10 cellular contexts compared by ENCODE assay signal in genomic region chr1:199954701-199955100, GRCh38.
DNase-seq lines count a peak whose midpoint lies in the region; ATAC-seq and TF ChIP-seq lines count a peak whose summit lies in the region.
"Had no signal": no experiment of that assay in that cellular context is flagged by ENCODE, and none has a peak within 500 bp of the region (broad histone marks: within the 10 kb centered on the region; RNA-seq: fewer than 3 reads in every experiment).

No MANE protein-coding gene starts in this region.

- no peaks in the 10 kb centered on the region for H3K9me3 ChIP-seq in A673 (ENCODE audit: low read depth, low read length, poor library complexity, severe bottlenecking)
- H3K9me3 ChIP-seq in Peyer's patch, result no peaks in the 10 kb centered on the region
- no peaks in the 10 kb centered on the region for H3K9me3 ChIP-seq in uterus

- H3K36me3 ChIP-seq in A673 (ENCODE audit: insufficient read depth, low read length, poor library complexity, severe bottlenecking) (no peaks in the 10 kb centered on the region), Peyer's patch (no peaks in the 10 kb centered on the region), uterus (no peaks in the 10 kb centered on the region)

- H3K4me1 ChIP-seq in A673 (ENCODE audit: insufficient read depth, low read length, poor library complexity, severe bottlenecking) (no peaks in the 10 kb centered on the region), Peyer's patch (no peaks in the 10 kb centered on the region), uterus (no peaks in the 10 kb centered on the region)

- BruUV-seq in A673 (replicated peaks; lab: Mats Ljungman, UMichigan), result no TSS peak

- no peaks in the 10 kb centered on the region for H3K27me3 ChIP-seq in A673 (replicated peaks; ENCODE audit: insufficient read depth, low read depth, low read length, poor library complexity)
- H3K27me3 ChIP-seq in Peyer's patch, result no peaks in the 10 kb centered on the region
- no peaks in the 10 kb centered on the region for H3K27me3 ChIP-seq in uterus

- H3K4me3 ChIP-seq in A673 (ENCODE audit: low read depth, low read length, poor library complexity, severe bottlenecking), result no peak overlapping the region
- no peak overlapping the region for H3K4me3 ChIP-seq in Peyer's patch
- no peak overlapping the region for H3K4me3 ChIP-seq in foreskin fibroblast (ENCODE audit: low read depth in 1 of 2, low read length in 2 of 2)
- no peak overlapping the region for H3K4me3 ChIP-seq in uterus

- TF ChIP-seq CTCF in A673 (conservative IDR thresholded peaks at IDR 0.05; ENCODE audit: low read depth, low read length) (peak; percentile 53), GM12873 (IDR thresholded peaks at IDR 0.05; ENCODE audit: insufficient read depth, low read depth, low read length, missing control alignments) (peak; percentile 59), Peyer's patch (IDR thresholded peaks at IDR 0.05) (peak in 3 of 6 experiments; percentile 39 to 51 (median 40)), foreskin fibroblast (IDR thresholded peaks at IDR 0.05; ENCODE audit: low read depth, low read length) (peak; percentile 36), uterus (IDR thresholded peaks at IDR 0.05) (no peak)

- CTCF ChIA-PET in A673 (lab: Charles Lee), result interaction anchor here (0.5 to 0.6 kb wide), 2 partner anchors 352 to 555 kb away, joined by 3 to 4 read pairs; no protein-coding TSS in a partner anchor

- no peak for ATAC-seq in HG03432 (IDR thresholded peaks at IDR 0.05; ENCODE audit: unreplicated experiment)
- ATAC-seq in HG02938 (IDR thresholded peaks at IDR 0.05; ENCODE audit: unreplicated experiment), result no peak
- ATAC-seq: sciatic nerve had no signal

- TF ChIP-seq POLR2A in Peyer's patch (IDR thresholded peaks at IDR 0.05), result no peak
- no peak for TF ChIP-seq POLR2A in uterus (IDR thresholded peaks at IDR 0.05)

- H3K27ac ChIP-seq in A673 (ENCODE audit: low read depth, low read length, poor library complexity, severe bottlenecking) (no peak overlapping the region), Peyer's patch (no peak overlapping the region), uterus (no peak overlapping the region), caudate nucleus (ENCODE audit: low read depth, low read length) (no peak overlapping the region)

- intact Hi-C loops in A673 (cut with micrococcal nuclease; ENCODE audit: unreplicated experiment) (no loop called here), uterus (cut with DNase I; ENCODE audit: low total_unique reads) (no loop called here)

- DNase-seq in A673 (ENCODE audit: low spot score) (peak; percentile 16), Peyer's patch (peak in 2 of 3 donors; percentile 52 to 54), foreskin fibroblast (no peak), uterus (no peak), caudate nucleus (lab: John Stamatoyannopoulos, UW) (no peak)
- DNase-seq: activated naive CD8-positive, alpha-beta T cell treated with anti-CD3 and anti-CD28 coated beads, Interleukin-2, amount 10 ng/mL, durations not matched to agents 7 days and 5 days had no signal

- POLR2A ChIA-PET in A673 (lab: Charles Lee; ENCODE audit: low non-redundant PET), result no interaction called here

Comparison
In these comparisons a context has a peak if more than half of its experiments do, and no peak if none do; other contexts are left out.
1. DNase-seq: peak in A673 (single experiment) and Peyer's patch (2 of 3); none in foreskin fibroblast (0 of 2), uterus (0 of 2) and caudate nucleus (0 of 61).
2. CTCF ChIP-seq: peak in A673 (single experiment), GM12873 (single experiment) and foreskin fibroblast (single experiment); none in uterus (0 of 4).